ENCODE assay signal across 6 cellular contexts in genomic region chr3:50365842-50366220, GRCh38. TPM values are rescaled to one million over a fixed set of nuclear protein-coding genes. Genes with fewer than 3 reads are reported as not detected.
DNase-seq lines count a peak whose midpoint lies in the region; ATAC-seq and TF ChIP-seq lines count a peak whose summit lies in the region.

No MANE protein-coding gene starts in this region.

- H3K4me3 Mint-ChIP-seq in stimulated activated naive CD8-positive, alpha-beta T cell treated with anti-CD3 and anti-CD28 coated beads, Interleukin-15, Interleukin-2, amounts not matched to agents 100 ng/mL and 50 ng/mL, for 24 hours, result peak overlapping the region; percentile 75

- no TSS peak for BruUV-seq in PC-9 (replicated peaks; lab: Mats Ljungman, UMichigan)

- H3K4me3 ChIP-seq in iPS-18a (ENCODE audit: low read length) (peak overlapping the region; percentile 65), PC-9 (no peak overlapping the region)

- H3K9ac ChIP-seq in iPS-18a (ENCODE audit: low read length), result no peak overlapping the region

- ATAC-seq in stimulated activated naive CD8-positive, alpha-beta T cell treated with anti-CD3 and anti-CD28 coated beads, Interleukin-15, Interleukin-2, amounts not matched to agents 100 U/mL and 50 U/mL, for 24 hours, result no peak
- ATAC-seq in HG03135 (IDR thresholded peaks at IDR 0.05; ENCODE audit: unreplicated experiment), result no peak

- no peaks in the 10 kb centered on the region for H3K27me3 Mint-ChIP-seq in stimulated activated naive CD8-positive, alpha-beta T cell treated with anti-CD3 and anti-CD28 coated beads, Interleukin-15, Interleukin-2, amounts not matched to agents 100 ng/mL and 50 ng/mL, for 24 hours

- peaks cover 20% of the 10 kb centered on the region for H3K27me3 ChIP-seq in iPS-18a (ENCODE audit: control insufficient read depth, insufficient read depth, low read length)
- H3K27me3 ChIP-seq in PC-9 (ENCODE audit: insufficient read depth, low read depth), result peaks cover 12% of the 10 kb centered on the region

- no peaks in the 10 kb centered on the region for H3K9me3 Mint-ChIP-seq in stimulated activated naive CD8-positive, alpha-beta T cell treated with anti-CD3 and anti-CD28 coated beads, Interleukin-15, Interleukin-2, amounts not matched to agents 100 ng/mL and 50 ng/mL, for 24 hours

- no peak for DNase-seq in stimulated activated naive CD8-positive, alpha-beta T cell treated with anti-CD3 and anti-CD28 coated beads, Interleukin-15, Interleukin-2, amounts not matched to agents 100 U/mL and 50 U/mL, for 24 hours
- DNase-seq in RPMI8226 (no peak), PC-9 (no peak)

- H3K9me2 ChIP-seq in PC-9 (ENCODE audit: insufficient read depth), result no peaks in the 10 kb centered on the region

- H2AFZ ChIP-seq in PC-9, result no peak overlapping the region

- no peaks in the 10 kb centered on the region for H3K36me3 ChIP-seq in iPS-18a (ENCODE audit: control insufficient read depth, low read depth, low read length)
- H3K36me3 ChIP-seq in PC-9 (ENCODE audit: low read depth), result no peaks in the 10 kb centered on the region

- H3K4me1 Mint-ChIP-seq in stimulated activated naive CD8-positive, alpha-beta T cell treated with anti-CD3 and anti-CD28 coated beads, Interleukin-15, Interleukin-2, amounts not matched to agents 100 ng/mL and 50 ng/mL, for 24 hours (ENCODE audit: low read depth), result peaks cover 10% of the 10 kb centered on the region

- CTCF ChIA-PET in PC-9 (lab: Charles Lee), result no interaction called here

- no peak overlapping the region for H3K27ac Mint-ChIP-seq in stimulated activated naive CD8-positive, alpha-beta T cell treated with anti-CD3 and anti-CD28 coated beads, Interleukin-15, Interleukin-2, amounts not matched to agents 100 ng/mL and 50 ng/mL, for 24 hours

- intact Hi-C loops in PC-9 (cut with micrococcal nuclease; ENCODE audit: unreplicated experiment), result no loop called here

- H3K4me1 ChIP-seq in iPS-18a (ENCODE audit: control insufficient read depth, low read depth, low read length), result peaks cover 5% of the 10 kb centered on the region
- no peaks in the 10 kb centered on the region for H3K4me1 ChIP-seq in PC-9 (replicated peaks; ENCODE audit: insufficient read depth)

- no peak for TF ChIP-seq CTCF in PC-9 (conservative IDR thresholded peaks at IDR 0.05)

- H3K27ac ChIP-seq in iPS-18a (ENCODE audit: low read length) (no peak overlapping the region), PC-9 (no peak overlapping the region)

- no peaks in the 10 kb centered on the region for H3K36me3 Mint-ChIP-seq in stimulated activated naive CD8-positive, alpha-beta T cell treated with anti-CD3 and anti-CD28 coated beads, Interleukin-15, Interleukin-2, amounts not matched to agents 100 ng/mL and 50 ng/mL, for 24 hours (ENCODE audit: low read depth)

- POLR2A ChIA-PET in PC-9 (lab: Charles Lee; ENCODE audit: unreplicated experiment), result no interaction called here

- no peak overlapping the region for H3K4me2 ChIP-seq in PC-9

- H3K79me2 ChIP-seq in PC-9 (ENCODE audit: low read depth), result no peaks in the 10 kb centered on the region

- no peaks in the 10 kb centered on the region for H4K20me1 ChIP-seq in PC-9 (ENCODE audit: insufficient read depth)

- no peaks in the 10 kb centered on the region for H3F3A ChIP-seq in PC-9 (ENCODE audit: insufficient read depth, low read depth)

- H3K9me3 ChIP-seq in iPS-18a (ENCODE audit: control insufficient read depth, low read depth, low read length) (no peaks in the 10 kb centered on the region), PC-9 (ENCODE audit: insufficient read depth, low read depth) (no peaks in the 10 kb centered on the region)

RNA-seq across cellular contexts. Expression of gene TMEM115, which starts 6.5 kb away (rescaled TPM):
- 35.2 and 43.5 TPM in 2 replicates for total RNA-seq in PC-9 (2021)

RNA-seq across cellular contexts. Expression of gene CYB561D2, which starts 15.2 kb away (rescaled TPM):
- total RNA-seq in PC-9 (2021), result 15.7 and 19.3 TPM in 2 replicates

RNA-seq across cellular contexts. Expression of gene NPRL2, which starts 15.3 kb away (rescaled TPM):
- total RNA-seq in PC-9 (2021), result 24.1 and 25.4 TPM in 2 replicates

RNA-seq across cellular contexts. Expression of gene ZMYND10, which starts 20.3 kb away (rescaled TPM):
- 4.4 and 8.7 TPM in 2 replicates for total RNA-seq in PC-9 (2021)

RNA-seq across cellular contexts. Expression of gene RASSF1, which starts 25.2 kb away (rescaled TPM):
- 15.9 and 17.7 TPM in 2 replicates for total RNA-seq in PC-9 (2021)
